ENCODE assay signal across 8 cellular contexts in the genomic region with DNA sequence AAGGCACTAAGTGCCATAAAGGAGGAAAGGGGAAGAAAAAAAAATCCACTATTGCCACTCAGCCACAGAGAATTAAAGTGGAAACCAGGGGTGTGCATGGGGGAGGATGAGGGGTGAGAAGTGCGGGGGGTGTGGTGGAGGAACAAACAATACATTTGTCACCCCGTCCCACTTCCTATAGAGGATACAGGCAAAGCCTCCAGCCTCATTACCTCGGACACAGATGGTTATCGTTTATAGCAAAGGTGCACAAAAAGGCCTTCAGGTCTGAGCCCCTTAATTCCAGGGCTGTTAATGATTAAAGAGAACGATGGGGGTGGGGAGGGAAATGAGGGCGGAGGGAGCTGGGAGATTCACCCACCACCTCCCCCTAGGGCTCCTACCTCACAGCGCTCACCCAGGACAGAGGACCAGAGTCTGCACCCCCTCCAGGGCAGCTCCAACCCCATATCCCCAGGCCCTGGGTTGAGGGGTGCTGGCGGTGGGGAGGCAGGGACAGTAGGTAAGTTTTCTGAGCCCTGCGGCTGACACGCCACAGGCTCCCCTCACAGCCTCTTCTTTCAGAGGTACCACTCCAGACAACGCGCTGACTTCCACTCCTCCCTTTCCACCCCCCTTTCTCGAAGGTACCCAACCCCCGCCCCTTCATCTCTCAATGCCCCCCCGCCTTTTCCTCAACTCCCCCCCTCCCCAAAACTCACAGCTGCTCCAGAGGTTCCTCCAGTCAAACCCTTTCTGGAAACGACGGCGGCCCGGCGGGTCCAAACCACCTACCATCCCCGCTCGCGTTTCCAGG. TPM values are rescaled to one million over a fixed set of nuclear protein-coding genes. Genes with fewer than 3 reads are reported as not detected.
DNase-seq lines count a peak whose midpoint lies in the region; ATAC-seq and TF ChIP-seq lines count a peak whose summit lies in the region.

No MANE protein-coding gene starts in this region.

- TF ChIP-seq POLR2A in NB4 (IDR thresholded peaks at IDR 0.05; ENCODE audit: extremely low read depth, insufficient read length) (no peak), transverse colon (IDR thresholded peaks at IDR 0.05) (no peak)

- H3K36me3 ChIP-seq in transverse colon, result no peaks in the 10 kb centered on the region

- H3K27me3 ChIP-seq in transverse colon, result no peaks in the 10 kb centered on the region

- peaks cover 43% of the 10 kb centered on the region for H3K4me1 Mint-ChIP-seq in memory B cell

- H3K4me3 ChIP-seq in NB4 (ENCODE audit: low read depth, low read length) (peak overlapping the region; percentile 84), cardiac fibroblast (replicated peaks in 1 of 2; ENCODE audit: low read depth in 2 of 2, low read length in 2 of 2) (peak overlapping the region; percentile 93 to 98), transverse colon (peak overlapping the region; percentile 62 to 84 (median 76))

- peak overlapping the region; percentile 93 to 97 (median 94) for H3K27ac ChIP-seq in transverse colon

- H3K9me3 Mint-ChIP-seq in memory B cell, result no peaks in the 10 kb centered on the region

- TF ChIP-seq EP300 in transverse colon (IDR thresholded peaks at IDR 0.05; ENCODE audit: low read depth), result no peak

- TF ChIP-seq CTCF in NB4 (IDR thresholded peaks at IDR 0.05; ENCODE audit: low read depth, low read length) (no peak), cardiac fibroblast (IDR thresholded peaks at IDR 0.05; ENCODE audit: low read depth, low read length) (no peak), transverse colon (IDR thresholded peaks at IDR 0.05) (no peak)

- intact Hi-C loops in transverse colon (cut with DNase I; ENCODE audit: low total_unique reads), result loop anchor here (5.0 kb wide), 1 partner anchor 47 kb away; no protein-coding TSS in a partner anchor

- peaks cover 12 to 49% (median 32%) of the 10 kb centered on the region in 4 donors for H3K4me1 ChIP-seq in transverse colon

- peak; percentile 9 for DNase-seq in GF-D8 (lab: John Stamatoyannopoulos, UW)
- peak; percentile 60 for DNase-seq in NB4 (ENCODE audit: low read depth)
- peak in 1 of 2 donors; percentile 22 for DNase-seq in cardiac fibroblast (ENCODE audit: low read depth in 2 of 2)
- peak in 1 of 2 donors; percentile 40 for DNase-seq in memory B cell (ENCODE audit: low spot score in 2 of 2)
- no peak for DNase-seq in transverse colon
- no peak for DNase-seq in NCI-H146 treated with DMSO at 0.1 percent for 48 hours (lab: John Stamatoyannopoulos, UW; ENCODE audit: unreplicated experiment)

- H3K27me3 Mint-ChIP-seq in memory B cell, result no peaks in the 10 kb centered on the region

- peak overlapping the region; percentile 93 for H3K4me3 Mint-ChIP-seq in memory B cell

- in situ Hi-C loops in transverse colon (cut with MboI; ENCODE audit: low pct_ligation_motif_present in 1 of 4, low pct_unique_long_range_greater_than_20kb in 1 of 4, low sequenced_read_pairs in 3 of 4), result loop anchor here in 1 of 4 donors (5.0 kb wide), 1 partner anchor 47 kb away; no protein-coding TSS in a partner anchor

- H3K9me3 ChIP-seq in transverse colon, result no peaks in the 10 kb centered on the region

- no peak for ATAC-seq in memory B cell (ENCODE audit: low read depth)
- no peak for ATAC-seq in GM18511 (IDR thresholded peaks at IDR 0.05; ENCODE audit: unreplicated experiment)
- ATAC-seq in HG03097 (IDR thresholded peaks at IDR 0.05; ENCODE audit: low FRiP score, unreplicated experiment), result no peak

- 0 to 1% methylated on average over 4 to 21 of the region's 23 CpGs for WGBS in transverse colon (ENCODE audit: low coverage in 1 of 2), 2 donors

- peak overlapping the region; percentile 97 for H3K27ac Mint-ChIP-seq in memory B cell

- H3K36me3 Mint-ChIP-seq in memory B cell, result peaks cover 4% of the 10 kb centered on the region

RNA-seq across cellular contexts. Expression of gene DCUN1D3, which starts 0.5 kb away (rescaled TPM):
- total RNA-seq in transverse colon, result 10 to 100 TPM in 2 of 4 donors, 1 to 10 TPM in 2; 5.6 to 47.6 (median 10.5) TPM

RNA-seq across cellular contexts. Expression of gene LYRM1, which starts 0.9 kb away (rescaled TPM):
- 10 to 100 TPM in 3 of 4 donors, 1 to 10 TPM in 1; 7.9 to 74.6 (median 27.5) TPM for total RNA-seq in transverse colon

Comparison
In these comparisons a context has a peak if more than half of its experiments do, and no peak if none do; other contexts are left out.
1. DNase-seq: peak in GF-D8 (single experiment) and NB4 (single experiment); none in transverse colon (single experiment) and NCI-H146 treated with DMSO at 0.1 percent for 48 hours (single experiment).
2. Peak in every context shown above with its lines, with median percentiles within 50 percentile points of each other: H3K4me3 ChIP-seq.